ENCODE assay signal across 27 cellular contexts in genomic region chr14:102288139-102288538, GRCh38.
"Had no signal": no experiment of that assay in that cellular context is flagged by ENCODE, and none has a peak within 500 bp of the region (broad histone marks: within the 10 kb centered on the region; RNA-seq: fewer than 3 reads in every experiment).

No MANE protein-coding gene starts in this region.

- H3K9me3 ChIP-seq: colonic mucosa, esophagus squamous epithelium, gastrocnemius medialis, heart right ventricle, left lung, lower lobe of right lung had no signal

- ATAC-seq: effector memory CD8-positive, alpha-beta T cell; esophagus mucosa; gastrocnemius medialis; heart right ventricle; left cardiac atrium; left lung; left ventricle myocardium superior; lower lobe of right lung; naive thymus-derived CD4-positive, alpha-beta T cell had no signal

- DNase-seq: colonic mucosa; cortex of kidney; effector CD8-positive, alpha-beta T cell; effector memory CD8-positive, alpha-beta T cell; endodermal cell; erythroblast; esophagus squamous epithelium; foreskin fibroblast; foreskin melanocyte; gastrocnemius medialis; glutamatergic neuron; heart right ventricle; hippocampal formation; left cardiac atrium; left lung; left ventricle myocardium superior; lower lobe of right lung; mesendoderm; midbrain; naive thymus-derived CD4-positive, alpha-beta T cell had no signal

- H3K4me1 Mint-ChIP-seq: endodermal cell; memory B cell; naive thymus-derived CD4-positive, alpha-beta T cell had no signal

- FAIRE-seq: endometrium, islet of Langerhans, keratinocyte had no signal

- H3K27ac Mint-ChIP-seq: dendritic cell treated with granulocyte-macrophage colony-stimulating factor and Interleukin-4, amounts not matched to agents 40 ng/mL and 50 ng/mL, for 4 days; effector memory CD8-positive, alpha-beta T cell; endodermal cell; memory B cell; naive thymus-derived CD4-positive, alpha-beta T cell had no signal

- H3K27me3 ChIP-seq: colonic mucosa, esophagus squamous epithelium, gastrocnemius medialis, heart right ventricle, left lung had no signal

- H3K27ac ChIP-seq: colonic mucosa, epithelial cell of prostate, esophagus squamous epithelium, gastrocnemius medialis, heart right ventricle, left lung, lower lobe of right lung had no signal

- H3K4me1 ChIP-seq: colonic mucosa, gastrocnemius medialis, left lung, lower lobe of right lung had no signal

- H3K36me3 ChIP-seq: colonic mucosa, esophagus squamous epithelium, gastrocnemius medialis, heart right ventricle, left lung, lower lobe of right lung had no signal

- H3K27me3 Mint-ChIP-seq: dendritic cell treated with granulocyte-macrophage colony-stimulating factor and Interleukin-4, amounts not matched to agents 40 ng/mL and 50 ng/mL, for 4 days; memory B cell; naive thymus-derived CD4-positive, alpha-beta T cell had no signal

- H3K9me3 Mint-ChIP-seq: dendritic cell treated with granulocyte-macrophage colony-stimulating factor and Interleukin-4, amounts not matched to agents 40 ng/mL and 50 ng/mL, for 4 days; effector memory CD8-positive, alpha-beta T cell; naive thymus-derived CD4-positive, alpha-beta T cell had no signal

- H3K4me3 ChIP-seq: colonic mucosa, esophagus squamous epithelium, gastrocnemius medialis, heart right ventricle, left lung, lower lobe of right lung had no signal

- H3K36me3 Mint-ChIP-seq: memory B cell; naive thymus-derived CD4-positive, alpha-beta T cell had no signal

- H3K4me3 Mint-ChIP-seq: dendritic cell treated with granulocyte-macrophage colony-stimulating factor and Interleukin-4, amounts not matched to agents 40 ng/mL and 50 ng/mL, for 4 days; effector memory CD8-positive, alpha-beta T cell; endodermal cell; memory B cell; naive thymus-derived CD4-positive, alpha-beta T cell had no signal
